8 cellular contexts compared by ENCODE assay signal in the genomic region with DNA sequence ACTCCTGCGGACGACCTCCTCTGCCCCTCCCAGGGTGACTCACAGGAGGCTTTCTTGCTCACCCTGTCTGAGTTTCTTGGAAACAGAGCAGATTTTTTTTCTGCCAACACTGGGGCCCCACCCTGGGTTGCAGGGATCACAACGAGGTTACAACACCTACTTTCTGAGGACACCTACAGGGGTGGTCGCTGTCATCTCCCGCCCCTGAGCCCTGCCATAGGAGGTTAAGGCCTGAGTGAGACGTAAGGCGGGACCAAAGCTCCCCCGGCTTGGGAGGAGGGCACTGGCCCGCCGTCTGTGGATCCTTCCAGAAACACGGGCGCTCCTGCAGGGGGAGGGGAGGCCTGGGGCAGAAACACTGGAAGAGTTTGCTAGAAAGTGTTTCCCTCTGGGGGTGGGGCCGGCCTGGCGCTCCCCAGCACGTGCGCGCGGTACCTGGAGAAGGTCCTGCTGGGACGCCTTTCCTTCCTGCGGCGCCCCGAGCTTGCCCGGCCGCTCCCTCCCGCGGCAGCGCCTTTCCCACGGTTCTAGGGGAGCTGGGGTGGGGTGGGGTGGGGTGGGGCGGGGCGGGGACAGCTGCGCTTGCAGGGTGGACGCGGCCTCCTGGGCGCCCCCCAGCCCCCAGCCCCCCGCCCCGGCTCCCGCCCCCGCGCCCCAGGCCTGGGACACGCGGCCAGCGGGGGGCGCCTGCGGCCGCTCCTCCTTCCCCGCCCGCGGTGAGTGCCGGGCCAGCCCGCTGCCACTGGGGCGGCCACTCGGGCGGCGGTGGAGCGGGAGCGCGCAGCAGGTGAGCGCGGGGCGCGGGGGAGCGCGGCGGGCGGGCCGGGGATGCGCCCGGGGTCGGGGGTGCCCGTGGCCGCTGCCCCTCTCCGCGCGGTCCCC. TPM values are rescaled to one million over a fixed set of nuclear protein-coding genes. Genes with fewer than 3 reads are reported as not detected.
DNase-seq lines count a peak whose midpoint lies in the region; ATAC-seq and TF ChIP-seq lines count a peak whose summit lies in the region.

No MANE protein-coding gene starts in this region.

- H3K9me3 ChIP-seq in PC-9 (ENCODE audit: insufficient read depth, low read depth) (no peaks in the 10 kb centered on the region), cardiac muscle cell (ENCODE audit: low read depth) (no peaks in the 10 kb centered on the region)

- no TSS peak for BruUV-seq in PC-9 (replicated peaks; lab: Mats Ljungman, UMichigan)

- H3K9me2 ChIP-seq in PC-9 (ENCODE audit: insufficient read depth): no peaks in the 10 kb centered on the region

- intact Hi-C loops in PC-9 (cut with micrococcal nuclease; ENCODE audit: unreplicated experiment): loop anchor here (5.0 kb wide), 1 partner anchor 67 kb away; no protein-coding TSS in a partner anchor

- no peaks in the 10 kb centered on the region for H3K36me3 ChIP-seq in PC-9 (ENCODE audit: low read depth)
- H3K36me3 ChIP-seq in cardiac muscle cell: no peaks in the 10 kb centered on the region

- H3K27ac Mint-ChIP-seq in progenitor cell of endocrine pancreas: no peak overlapping the region

- CTCF ChIA-PET in PC-9 (lab: Charles Lee): interaction anchor here (0.6 kb wide), 2 partner anchors 87 to 111 kb away, joined by 4 to 8 read pairs; no protein-coding TSS in a partner anchor

- peaks cover 18% of the 10 kb centered on the region; the same call in 1 of the 2 replicates for H3K79me2 ChIP-seq in PC-9 (ENCODE audit: low read depth)

- H3K4me1 ChIP-seq in PC-9 (replicated peaks; ENCODE audit: insufficient read depth) (peaks cover 7% of the 10 kb centered on the region), cardiac muscle cell (ENCODE audit: low read depth) (peaks cover 5% of the 10 kb centered on the region)

- H3K4me1 Mint-ChIP-seq in progenitor cell of endocrine pancreas (ENCODE audit: low read depth): peaks cover 6% of the 10 kb centered on the region

- POLR2A ChIA-PET in PC-9 (lab: Charles Lee; ENCODE audit: unreplicated experiment): interaction anchor here (0.7 kb wide), 1 partner anchor 10 kb away, joined by 3 read pairs; no protein-coding TSS in a partner anchor

- peak; percentile 68 for ATAC-seq in HG02973 (IDR thresholded peaks at IDR 0.05; ENCODE audit: unreplicated experiment)

- H3K27me3 Mint-ChIP-seq in progenitor cell of endocrine pancreas: peaks cover 12% of the 10 kb centered on the region

- peak overlapping the region; percentile 67 for H3K4me3 Mint-ChIP-seq in progenitor cell of endocrine pancreas (ENCODE audit: low read depth)

- peak overlapping the region; percentile 75 for H3K27ac ChIP-seq in PC-9
- no peak overlapping the region for H3K27ac ChIP-seq in cardiac muscle cell

- TF ChIP-seq CTCF in PC-9 (conservative IDR thresholded peaks at IDR 0.05) (no peak), cardiac muscle cell (IDR thresholded peaks at IDR 0.05; ENCODE audit: low read depth, low read length) (no peak), progenitor cell of endocrine pancreas (IDR thresholded peaks at IDR 0.05; ENCODE audit: unreplicated experiment) (peak; percentile 50)

- H3K4me2 ChIP-seq in PC-9: peak overlapping the region; percentile 92

- no peaks in the 10 kb centered on the region for H3K36me3 Mint-ChIP-seq in progenitor cell of endocrine pancreas (ENCODE audit: insufficient read depth)

- peak; percentile 42 to 58 for DNase-seq in activated CD4-positive, alpha-beta T cell treated with anti-CD3 and anti-CD28 coated beads for 24 hours (ENCODE audit: low read depth in 2 of 2)
- no peak for DNase-seq in activated CD4-positive, alpha-beta T cell treated with anti-CD3 and anti-CD28 coated beads for 1 hour
- DNase-seq in PC-9: peak; percentile 76 to 78
- DNase-seq in activated gamma-delta T cell treated with anti-CD3 and anti-CD28 coated beads, Interleukin-2, amount 50 U/mL, for 16 hours (ENCODE audit: low read depth): peak; percentile 53
- DNase-seq in cardiac muscle cell (ENCODE audit: low read depth in 1 of 2, low spot score in 1 of 2): peak; percentile 48 to 77
- peak; percentile 51 for DNase-seq in progenitor cell of endocrine pancreas (ENCODE audit: low spot score, unreplicated experiment)
- no peak for DNase-seq in SW 1271 (lab: John Stamatoyannopoulos, UW)

- peak overlapping the region; percentile 93 for H2AFZ ChIP-seq in PC-9

- H4K20me1 ChIP-seq in PC-9 (ENCODE audit: insufficient read depth): no peaks in the 10 kb centered on the region

- H3K4me3 ChIP-seq in PC-9 (peak overlapping the region; percentile 85), cardiac muscle cell (peak overlapping the region; percentile 38)

- peaks cover 4% of the 10 kb centered on the region for H3F3A ChIP-seq in PC-9 (ENCODE audit: insufficient read depth, low read depth)

- no peaks in the 10 kb centered on the region for H3K9me3 Mint-ChIP-seq in progenitor cell of endocrine pancreas (ENCODE audit: low read depth)

- H3K27me3 ChIP-seq in PC-9 (ENCODE audit: insufficient read depth, low read depth) (no peaks in the 10 kb centered on the region), cardiac muscle cell (peaks cover 6% of the 10 kb centered on the region)

RNA-seq across cellular contexts. Expression of gene ADCY7, which starts 20.7 kb away (rescaled TPM):
- total RNA-seq in PC-9 (2021) (39.3 and 59.5 TPM in 2 replicates), cardiac muscle cell (18.2 and 28.8 TPM in 2 replicates), progenitor cell of endocrine pancreas (16.8 and 17.0 TPM in 2 replicates)
- polyA plus RNA-seq in cardiac muscle cell: 9.3 and 13.6 TPM in 2 replicates

Comparison
In these comparisons a context has a peak if more than half of its experiments do, and no peak if none do; other contexts are left out.
1. DNase-seq: peak in activated CD4-positive, alpha-beta T cell treated with anti-CD3 and anti-CD28 coated beads for 24 hours (2 of 2), PC-9 (2 of 2), activated gamma-delta T cell treated with anti-CD3 and anti-CD28 coated beads, Interleukin-2, amount 50 U/mL, for 16 hours (single experiment), cardiac muscle cell (2 of 2) and progenitor cell of endocrine pancreas (single experiment); none in activated CD4-positive, alpha-beta T cell treated with anti-CD3 and anti-CD28 coated beads for 1 hour (single experiment) and SW 1271 (0 of 2).